Comparison of ENCODE assay signal across 8 cellular contexts in genomic region chr6:82248233-82248735, GRCh38. TPM values are rescaled to one million over a fixed set of nuclear protein-coding genes. Genes with fewer than 3 reads are reported as not detected.
DNase-seq lines count a peak whose midpoint lies in the region; ATAC-seq and TF ChIP-seq lines count a peak whose summit lies in the region.

No MANE protein-coding gene starts in this region.

- DNase-seq in NCI-H2029 (lab: John Stamatoyannopoulos, UW) (peak; percentile 67), NCI-H2029 treated with DMSO at 0.1 percent for 48 hours (lab: John Stamatoyannopoulos, UW) (no peak), foreskin fibroblast (peak; percentile 39 to 66), omental fat pad (ENCODE audit: low spot score) (no peak), COR-L47 (lab: John Stamatoyannopoulos, UW) (no peak)

- peak overlapping the region; percentile 92 for H3K27ac ChIP-seq in VCaP

- H3K4me3 ChIP-seq in foreskin fibroblast (ENCODE audit: low read depth in 1 of 2, low read length in 2 of 2): peak overlapping the region; percentile 83 to 90

- ATAC-seq in GM21381 (IDR thresholded peaks at IDR 0.05; ENCODE audit: unreplicated experiment): peak; percentile 30
- peak; percentile 25 for ATAC-seq in HG03575 (IDR thresholded peaks at IDR 0.05; ENCODE audit: extremely low read depth, insufficient number of reproducible peaks, low FRiP score, unreplicated experiment)
- peak; percentile 45 for ATAC-seq in omental fat pad (ENCODE audit: low FRiP score)

- TF ChIP-seq CTCF in VCaP (conservative IDR thresholded peaks at IDR 0.05) (no peak), foreskin fibroblast (IDR thresholded peaks at IDR 0.05; ENCODE audit: low read depth, low read length) (no peak), omental fat pad (IDR thresholded peaks at IDR 0.05) (no peak)

RNA-seq across cellular contexts. Expression of gene IBTK, which starts 0.7 kb away (rescaled TPM):
- total RNA-seq in omental fat pad: 10 to 100 TPM; 24.1 to 33.5 (median 27.9) TPM

Comparison
In these comparisons a context has a peak if more than half of its experiments do, and no peak if none do; other contexts are left out.
1. DNase-seq: peak in NCI-H2029 (single experiment) and foreskin fibroblast (2 of 2); none in NCI-H2029 treated with DMSO at 0.1 percent for 48 hours (single experiment), omental fat pad (single experiment) and COR-L47 (single experiment).
2. Peak in every context shown above with its lines, with median percentiles within 50 percentile points of each other: ATAC-seq.